In the genomic region with DNA sequence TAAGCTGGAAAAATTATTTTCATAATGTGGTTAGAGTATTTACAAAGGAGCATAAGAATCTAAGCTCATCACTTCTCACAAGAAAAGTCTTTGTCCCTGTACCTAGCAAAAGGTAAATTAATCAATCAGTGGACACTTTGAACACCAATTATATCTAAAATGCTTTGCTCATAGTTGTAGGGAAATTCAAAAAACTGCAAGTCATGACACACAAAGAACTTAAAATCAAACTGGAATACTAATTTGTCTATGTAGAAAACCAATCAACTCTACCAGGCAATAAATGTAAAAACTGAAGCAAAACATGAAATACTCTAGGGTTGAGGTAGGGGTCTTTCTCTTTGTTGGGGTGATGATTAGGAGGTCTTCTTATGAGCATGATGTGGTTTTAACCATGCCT, we compare ENCODE assay signal across 27 cellular contexts.
A peak's percentile ranks its signal among the peaks of the same experiment; 100 is the strongest.
DNase-seq lines count a peak whose midpoint lies in the region; ATAC-seq, FAIRE-seq and TF ChIP-seq lines count a peak whose summit lies in the region.
"Had no signal": no experiment of that assay in that cellular context is flagged by ENCODE, and none has a peak within 500 bp of the region (broad histone marks: within the 10 kb centered on the region; RNA-seq: fewer than 3 reads in every experiment).

No MANE protein-coding gene starts in this region.

- H3K4me3 Mint-ChIP-seq in MCF 10A (ENCODE audit: unreplicated experiment) = no peak overlapping the region
- H3K4me3 Mint-ChIP-seq in stimulated activated memory B cell treated with anti-CD40 and anti-IgM and Interleukin-4, amounts not matched to agents 10 μg/mL and 1 μg/mL and 100 μg/mL, for 72 hours = no peak overlapping the region
- H3K4me3 Mint-ChIP-seq: CD14-positive monocyte; CD4-positive, alpha-beta memory T cell; CD4-positive, CD25-positive, alpha-beta regulatory T cell; CD8-positive, alpha-beta memory T cell had no signal

- H3K27me3 Mint-ChIP-seq in MCF 10A (ENCODE audit: insufficient read depth, unreplicated experiment) = peaks cover 43% of the 10 kb centered on the region
- no peaks in the 10 kb centered on the region for H3K27me3 Mint-ChIP-seq in stimulated activated memory B cell treated with anti-CD40 and anti-IgM and Interleukin-4, amounts not matched to agents 10 μg/mL and 1 μg/mL and 100 μg/mL, for 72 hours

- dilution Hi-C loops in IMR-90 (cut with HindIII; ENCODE audit: low sequenced_read_pairs, unreplicated experiment) = no loop called here

- H4K20me1 ChIP-seq in IMR-90 (ENCODE audit: insufficient read depth, low read length) = no peaks in the 10 kb centered on the region
- H4K20me1 ChIP-seq: BLaER1 had no signal

- no peak overlapping the region for H2AFZ ChIP-seq in IMR-90 (replicated peaks; ENCODE audit: low read length, poor library complexity)

- H2BK15ac ChIP-seq in IMR-90 (ENCODE audit: low read depth, low read length) = no peak overlapping the region

- no peak for TF ChIP-seq EP300 in A549 (IDR thresholded peaks at IDR 0.05)

- H3K56ac ChIP-seq in IMR-90 (ENCODE audit: extremely low read depth, insufficient read depth, low read length) = no peak overlapping the region

- H2AK5ac ChIP-seq in IMR-90 (ENCODE audit: low read depth, low read length) = no peak overlapping the region

- DNase-seq in breast epithelium (ENCODE audit: low spot score in 2 of 2) (no peak), MCF 10A (ENCODE audit: unreplicated experiment) (no peak), A549 (ENCODE audit: low read depth in 1 of 2, low spot score in 1 of 2) (no peak), IMR-90 (no peak)
- DNase-seq: ACHN; BE2C; C1 segment of cervical spinal cord; CD4-positive, alpha-beta memory T cell; CD4-positive, CD25-positive, alpha-beta regulatory T cell; CD8-positive, alpha-beta memory T cell; COR-L47; DMS 273 treated with DMSO at 0.1 percent for 48 hours; DMS153; DMS53; DMS79; DND-41; EL; GDM1 had no signal

- no peaks in the 10 kb centered on the region for H3K27me3 ChIP-seq in breast epithelium
- H3K27me3 ChIP-seq in IMR-90 (ENCODE audit: control insufficient read depth, insufficient read depth, low read length) = no peaks in the 10 kb centered on the region
- H3K27me3 ChIP-seq: BLaER1 had no signal

- H3K36me3 Mint-ChIP-seq in MCF 10A (ENCODE audit: insufficient read depth, unreplicated experiment) = no peaks in the 10 kb centered on the region
- H3K36me3 Mint-ChIP-seq in stimulated activated memory B cell treated with anti-CD40 and anti-IgM and Interleukin-4, amounts not matched to agents 10 μg/mL and 1 μg/mL and 100 μg/mL, for 72 hours = peaks cover 54% of the 10 kb centered on the region
- H3K36me3 Mint-ChIP-seq: CD4-positive, alpha-beta memory T cell; CD4-positive, CD25-positive, alpha-beta regulatory T cell; CD8-positive, alpha-beta memory T cell had no signal

- FAIRE-seq in A549 (lab: Jason Lieb, UNC) = no peak
- FAIRE-seq: GM12878, GM12892, GM18507, GM19239 had no signal

- H3K23ac ChIP-seq in IMR-90 (ENCODE audit: low read depth, low read length) = no peak overlapping the region

- no peak overlapping the region for H3K27ac Mint-ChIP-seq in MCF 10A (ENCODE audit: low read depth, unreplicated experiment)
- H3K27ac Mint-ChIP-seq in stimulated activated memory B cell treated with anti-CD40 and anti-IgM and Interleukin-4, amounts not matched to agents 10 μg/mL and 1 μg/mL and 100 μg/mL, for 72 hours = no peak overlapping the region
- H3K27ac Mint-ChIP-seq: CD4-positive, alpha-beta memory T cell; CD8-positive, alpha-beta memory T cell had no signal

- H3K4me3 ChIP-seq in breast epithelium (no peak overlapping the region), A549 (no peak overlapping the region), IMR-90 (ENCODE audit: insufficient read depth, low read depth, low read length) (no peak overlapping the region)
- H3K4me3 ChIP-seq: BLaER1, GM12878 had no signal

- H2BK120ac ChIP-seq in IMR-90 (ENCODE audit: low read depth, low read length) = no peak overlapping the region

- H2BK5ac ChIP-seq in IMR-90 (ENCODE audit: low read depth, low read length, poor library complexity, severe bottlenecking) = no peak overlapping the region

- TF ChIP-seq CTCF in breast epithelium (IDR thresholded peaks at IDR 0.05) (no peak), MCF 10A (IDR thresholded peaks at IDR 0.05; ENCODE audit: unreplicated experiment) (no peak), A549 (IDR thresholded peaks at IDR 0.05) (no peak), IMR-90 (conservative IDR thresholded peaks at IDR 0.05; ENCODE audit: low read depth, low read length) (no peak)

- POLR2A ChIA-PET in MCF 10A (lab: Yijun Ruan, JAX) (no interaction called here), A549 (lab: Yijun Ruan, JAX) (no interaction called here), IMR-90 (lab: Charles Lee; ENCODE audit: unreplicated experiment) (no interaction called here)

- no peak overlapping the region for H4K5ac ChIP-seq in IMR-90 (ENCODE audit: low read depth, low read length)

- no peaks in the 10 kb centered on the region for H3K9me3 ChIP-seq in breast epithelium
- H3K9me3 ChIP-seq in A549 = no peaks in the 10 kb centered on the region
- no peaks in the 10 kb centered on the region for H3K9me3 ChIP-seq in IMR-90 (ENCODE audit: control insufficient read depth, insufficient read depth, low read length)
- H3K9me3 ChIP-seq: BE2C, BLaER1 had no signal

- no peaks in the 10 kb centered on the region for H3K4me1 Mint-ChIP-seq in MCF 10A (ENCODE audit: insufficient read depth, unreplicated experiment)
- no peaks in the 10 kb centered on the region for H3K4me1 Mint-ChIP-seq in stimulated activated memory B cell treated with anti-CD40 and anti-IgM and Interleukin-4, amounts not matched to agents 10 μg/mL and 1 μg/mL and 100 μg/mL, for 72 hours
- H3K4me1 Mint-ChIP-seq: CD8-positive, alpha-beta memory T cell had no signal

- no peaks in the 10 kb centered on the region for H3K9me1 ChIP-seq in IMR-90 (ENCODE audit: insufficient read depth, low read length)

- no peak overlapping the region for H4K8ac ChIP-seq in IMR-90 (ENCODE audit: low read depth in 2 of 2, low read length in 2 of 2)

- no peak for ATAC-seq in A549
- no peak for ATAC-seq in IMR-90 (ENCODE audit: low read depth)
- no peak for ATAC-seq in GM18870 (IDR thresholded peaks at IDR 0.05; ENCODE audit: unreplicated experiment)
- ATAC-seq in stimulated activated memory B cell treated with anti-CD40 and anti-IgM and Interleukin-4, amounts not matched to agents 10 μg/mL and 1 μg/mL and 100 μg/mL, for 72 hours = no peak
- ATAC-seq: GM12878 had no signal

- no TSS peak for BruUV-seq in MCF 10A (replicated peaks; lab: Mats Ljungman, UMichigan)
- no TSS peak for BruUV-seq in IMR-90 (replicated peaks; lab: Mats Ljungman, UMichigan)

- H3K14ac ChIP-seq in IMR-90 (replicated peaks; ENCODE audit: low read depth, low read length) = no peak overlapping the region

- H2BK20ac ChIP-seq in IMR-90 (ENCODE audit: low read depth, low read length) = no peak overlapping the region

- CTCF ChIA-PET in MCF 10A (lab: Yijun Ruan, JAX) (no interaction called here), A549 (lab: Yijun Ruan, JAX) (no interaction called here), IMR-90 (lab: Yijun Ruan, JAX) (interaction anchor here (1.1 kb wide), 1 partner anchor 8 kb away, joined by 3 read pairs; no protein-coding TSS in a partner anchor)

- intact Hi-C loops in breast epithelium (cut with DNase I; ENCODE audit: low total_unique reads) = no loop called here
- intact Hi-C loops in MCF 10A (cut with micrococcal nuclease) = no loop called here
- intact Hi-C loops in IMR-90 (cut with micrococcal nuclease) = no loop called here

- no peak overlapping the region for H3K9ac ChIP-seq in IMR-90 (ENCODE audit: low read depth, low read length)
- H3K9ac ChIP-seq: BLaER1 had no signal

- TF ChIP-seq RAD21 in A549 (conservative IDR thresholded peaks at IDR 0.05 in 1 of 2, IDR thresholded peaks at IDR 0.05 in 1 of 2) (no peak), IMR-90 (IDR thresholded peaks at IDR 0.05; ENCODE audit: low read length) (no peak)

- no peaks in the 10 kb centered on the region for H3K9me3 Mint-ChIP-seq in MCF 10A (ENCODE audit: unreplicated experiment)
- no peaks in the 10 kb centered on the region for H3K9me3 Mint-ChIP-seq in stimulated activated memory B cell treated with anti-CD40 and anti-IgM and Interleukin-4, amounts not matched to agents 10 μg/mL and 1 μg/mL and 100 μg/mL, for 72 hours
- H3K9me3 Mint-ChIP-seq: CD14-positive monocyte; CD4-positive, alpha-beta memory T cell; CD4-positive, CD25-positive, alpha-beta regulatory T cell had no signal

- TF ChIP-seq POLR2A in breast epithelium (IDR thresholded peaks at IDR 0.05) (no peak), A549 (IDR thresholded peaks at IDR 0.05; ENCODE audit: low read length) (no peak), IMR-90 (IDR thresholded peaks at IDR 0.05; ENCODE audit: low read depth, low read length) (no peak)

- H3K27ac ChIP-seq in breast epithelium (peak overlapping the region; percentile 48 to 74), A549 (no peak overlapping the region), IMR-90 (ENCODE audit: insufficient read depth, low read length) (no peak overlapping the region)
- H3K27ac ChIP-seq: 22Rv1, BLaER1 had no signal

- no peak overlapping the region for H3K4ac ChIP-seq in IMR-90 (ENCODE audit: low read depth, low read length)

- H3K4me2 ChIP-seq in A549 (no peak overlapping the region), IMR-90 (ENCODE audit: low read depth, low read length) (no peak overlapping the region)
- H3K4me2 ChIP-seq: BLaER1 had no signal

- H3K79me1 ChIP-seq in IMR-90 (ENCODE audit: low read depth in 1 of 2, low read length in 2 of 2) = no peaks in the 10 kb centered on the region

- no peak overlapping the region for H4K91ac ChIP-seq in IMR-90 (ENCODE audit: insufficient read depth, low read depth, low read length)

- H3K4me1 ChIP-seq in breast epithelium (no peaks in the 10 kb centered on the region), A549 (no peaks in the 10 kb centered on the region), IMR-90 (ENCODE audit: control insufficient read depth, insufficient read depth, low read length) (no peaks in the 10 kb centered on the region)
- H3K4me1 ChIP-seq: BE2C, BLaER1 had no signal

- in situ Hi-C loops in IMR-90 (cut with MboI; ENCODE audit: low sequenced_read_pairs) = no loop called here

- H3K36me3 ChIP-seq in breast epithelium (no peaks in the 10 kb centered on the region), IMR-90 (ENCODE audit: control insufficient read depth, insufficient read depth, low read length) (no peaks in the 10 kb centered on the region)
- H3K36me3 ChIP-seq: BE2C, BLaER1 had no signal

- no peak overlapping the region for H3K18ac ChIP-seq in IMR-90 (ENCODE audit: low read depth, low read length)

- no peak overlapping the region for H2AK9ac ChIP-seq in IMR-90 (replicated peaks; ENCODE audit: low read depth, low read length, poor library complexity)

TF ChIP-seq in A549, 52 proteins besides CTCF, POLR2A, EP300 and RAD21:
- peak; percentile 26 for TF ChIP-seq MAFK (IDR thresholded peaks at IDR 0.05; ENCODE audit: partially characterized antibody)
- TF ChIP-seq NFE2L2 (conservative IDR thresholded peaks at IDR 0.05; ENCODE audit: low read length) = peak; percentile 79
- TF ChIP-seq HEYL (CRISPR knock-in tag; IDR thresholded peaks at IDR 0.05) = no peak

TF ChIP-seq in IMR-90, 13 proteins besides CTCF, POLR2A, EP300 and RAD21 (continues in another document):
- TF ChIP-seq NFE2L2 (IDR thresholded peaks at IDR 0.05; ENCODE audit: low read depth, low read length) = peak; percentile 58

Comparison
In these comparisons a context has a peak if more than half of its experiments do, and no peak if none do; other contexts are left out.
1. H3K27ac ChIP-seq: peak in breast epithelium (2 of 2); none in A549 (0 of 2) and IMR-90 (single experiment).